Comparison of ENCODE assay signal across 1 cellular context in genomic region chr3:136838641-136839555, GRCh38.
A peak's percentile ranks its signal among the peaks of the same experiment; 100 is the strongest.
TF ChIP-seq lines count a peak whose summit lies in the region.

No MANE protein-coding gene starts in this region.

TF ChIP-seq in K562, 482 proteins besides CTCF, POLR2A, EP300 and RAD21 (continued from another document):
- TF ChIP-seq ZBTB40 (IDR thresholded peaks at IDR 0.05): peak; percentile 88
- peak; percentile 62; the same call in 1 of the 2 replicates for TF ChIP-seq ZBTB40 (CRISPR knock-in tag; IDR thresholded peaks at IDR 0.05)
- peak; percentile 53; the same call in 1 of the 2 replicates for TF ChIP-seq ARID1B (IDR thresholded peaks at IDR 0.05)
- TF ChIP-seq JUN (IDR thresholded peaks at IDR 0.05; ENCODE audit: borderline replicate concordance, low read depth, low read length): 0 out of 2 replicates have a peak, but pooled peaks have one; percentile 14
- no peak for TF ChIP-seq JUN (CRISPR knock-in tag; IDR thresholded peaks at IDR 0.05; ENCODE audit: borderline replicate concordance)
- TF ChIP-seq SMARCE1 (IDR thresholded peaks at IDR 0.05): peak; percentile 66
- no peak; the same call in 1 of the 2 replicates for TF ChIP-seq SMARCC2 (IDR thresholded peaks at IDR 0.05; ENCODE audit: low read depth)
- no peak for TF ChIP-seq ZNF764 (CRISPR knock-in tag; IDR thresholded peaks at IDR 0.05; ENCODE audit: low read depth)
- TF ChIP-seq AFF4 (CRISPR knock-in tag; IDR thresholded peaks at IDR 0.05): no peak
- TF ChIP-seq HMBOX1 (IDR thresholded peaks at IDR 0.05): 0 out of 2 replicates have a peak, but pooled peaks have one; percentile 68
- TF ChIP-seq VEZF1 (CRISPR knock-in tag; IDR thresholded peaks at IDR 0.05): peak; percentile 43; the same call in 1 of the 2 replicates
- no peak for TF ChIP-seq ZNF140 (CRISPR knock-in tag; IDR thresholded peaks at IDR 0.05)
- TF ChIP-seq ZZZ3 (IDR thresholded peaks at IDR 0.05): no peak
- TF ChIP-seq ZNF384 (IDR thresholded peaks at IDR 0.05; ENCODE audit: low read depth, low read length): peak; percentile 93
- TF ChIP-seq NR2C2 (CRISPR knock-in tag; IDR thresholded peaks at IDR 0.05): no peak
- peak; percentile 32; the same call in 1 of the 2 replicates for TF ChIP-seq NR2C2 (tag; IDR thresholded peaks at IDR 0.05)
- TF ChIP-seq ETV6 (IDR thresholded peaks at IDR 0.05; ENCODE audit: borderline replicate concordance in 1 of 2, low read depth in 2 of 2, low read length in 1 of 2): no peak
- TF ChIP-seq ETV6 (CRISPR knock-in tag; IDR thresholded peaks at IDR 0.05; ENCODE audit: borderline replicate concordance): no peak
- TF ChIP-seq NELFE (IDR thresholded peaks at IDR 0.05; ENCODE audit: insufficient read depth, insufficient read length): no peak
- peak; percentile 48; the same call in 1 of the 2 replicates for TF ChIP-seq ATF3 (IDR thresholded peaks at IDR 0.05)
- no peak for TF ChIP-seq ATF3 (CRISPR knock-in tag; conservative IDR thresholded peaks at IDR 0.05)
- TF ChIP-seq ZNF740 (CRISPR knock-in tag; IDR thresholded peaks at IDR 0.05): no peak
- TF ChIP-seq ZNF740 (tag; IDR thresholded peaks at IDR 0.05): no peak
- TF ChIP-seq ZNF316 (IDR thresholded peaks at IDR 0.05): peak; percentile 97
- no peak; the same call in 1 of the 2 replicates for TF ChIP-seq FOXM1 (IDR thresholded peaks at IDR 0.05; ENCODE audit: low read depth)
- TF ChIP-seq FOXM1 (CRISPR knock-in tag; IDR thresholded peaks at IDR 0.05; ENCODE audit: low read depth): no peak
- TF ChIP-seq AFF1 (IDR thresholded peaks at IDR 0.05; ENCODE audit: low read depth in 1 of 2, partially characterized antibody in 2 of 2): no peak
- no peak for TF ChIP-seq ZNF12 (CRISPR knock-in tag; IDR thresholded peaks at IDR 0.05)
- TF ChIP-seq EP400 (IDR thresholded peaks at IDR 0.05): 0 out of 2 replicates have a peak, but pooled peaks have one; percentile 33
- TF ChIP-seq KDM1A (IDR thresholded peaks at IDR 0.05): no peak
